In the genomic region with DNA sequence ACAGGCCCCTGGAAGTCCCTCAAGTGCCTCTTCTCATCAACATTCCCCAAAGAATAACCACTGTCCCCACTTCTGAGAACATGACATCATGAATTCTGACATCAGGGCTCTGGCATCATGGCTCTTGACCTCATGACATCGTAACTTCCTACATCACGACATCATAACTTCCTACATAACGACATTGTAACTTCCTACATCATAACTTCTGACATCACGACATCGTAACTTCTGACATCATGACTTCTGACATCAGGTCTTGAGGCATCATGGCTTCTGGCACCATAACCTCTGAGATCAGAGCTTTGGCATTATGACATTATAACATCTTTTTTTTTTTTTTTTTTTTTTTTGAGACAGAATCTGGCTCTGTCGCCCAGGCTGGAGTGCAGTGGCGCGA, we compare ENCODE assay signal across 1 cellular context.
TF ChIP-seq lines count a peak whose summit lies in the region.

No MANE protein-coding gene starts in this region.

TF ChIP-seq in A549, 52 proteins besides CTCF, POLR2A, EP300 and RAD21 (continued from another document):
- TF ChIP-seq, protein P1, sequence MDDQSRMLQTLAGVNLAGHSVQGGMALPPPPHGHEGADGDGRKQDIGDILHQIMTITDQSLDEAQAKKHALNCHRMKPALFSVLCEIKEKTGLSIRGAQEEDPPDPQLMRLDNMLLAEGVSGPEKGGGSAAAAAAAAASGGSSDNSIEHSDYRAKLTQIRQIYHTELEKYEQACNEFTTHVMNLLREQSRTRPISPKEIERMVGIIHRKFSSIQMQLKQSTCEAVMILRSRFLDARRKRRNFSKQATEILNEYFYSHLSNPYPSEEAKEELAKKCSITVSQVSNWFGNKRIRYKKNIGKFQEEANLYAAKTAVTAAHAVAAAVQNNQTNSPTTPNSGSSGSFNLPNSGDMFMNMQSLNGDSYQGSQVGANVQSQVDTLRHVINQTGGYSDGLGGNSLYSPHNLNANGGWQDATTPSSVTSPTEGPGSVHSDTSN (IDR thresholded peaks at IDR 0.05), result no peak
- TF ChIP-seq CHD2 (IDR thresholded peaks at IDR 0.05; ENCODE audit: low read length, partially characterized antibody) (no peak), MAX (IDR thresholded peaks at IDR 0.05) (no peak), CEBPB (IDR thresholded peaks at IDR 0.05) (no peak), RCOR1 (IDR thresholded peaks at IDR 0.05; ENCODE audit: low read depth, low read length) (no peak), POLR2AphosphoS2 (conservative IDR thresholded peaks at IDR 0.05; ENCODE audit: low read length) (no peak), MYC (IDR thresholded peaks at IDR 0.05; ENCODE audit: borderline replicate concordance, low read length) (no peak), ZFP36 (IDR thresholded peaks at IDR 0.05; ENCODE audit: borderline replicate concordance, partially characterized antibody) (no peak)
TF ChIP-seq in A549: peak in this region for 0.
